Comparison of ENCODE assay signal across 8 cellular contexts in genomic region chr6:75204222-75204958, GRCh38. TPM values are rescaled to one million over a fixed set of nuclear protein-coding genes. Genes with fewer than 3 reads are reported as not detected.
DNase-seq lines count a peak whose midpoint lies in the region; ATAC-seq, FAIRE-seq and TF ChIP-seq lines count a peak whose summit lies in the region.

No MANE protein-coding gene starts in this region.

- H3K36me3 ChIP-seq in ES-I3 (ENCODE audit: insufficient read depth, low read length): no peaks in the 10 kb centered on the region
- H3K36me3 ChIP-seq in colonic mucosa: no peaks in the 10 kb centered on the region
- no peaks in the 10 kb centered on the region for H3K36me3 ChIP-seq in skeletal muscle satellite cell (ENCODE audit: insufficient read depth, low read length)

- intact Hi-C loops in colonic mucosa (cut with DNase I): loop anchor here (5.0 kb wide), 1 partner anchor 452 kb away; no protein-coding TSS in a partner anchor

- DNase-seq in LHCN-M2 (ENCODE audit: low read depth) (peak; percentile 92), SK-N-DZ (ENCODE audit: low spot score) (peak; percentile 72), colonic mucosa (peak; percentile 66), cortex of kidney (lab: John Stamatoyannopoulos, UW) (no peak)

- peak; percentile 46 for TF ChIP-seq CTCF in colonic mucosa (IDR thresholded peaks at IDR 0.05)

- 0 out of 2 replicates have a peak, but pooled peaks cover 6% of the 10 kb centered on the region for H3K4me1 ChIP-seq in ES-I3 (ENCODE audit: insufficient read depth, low read length)
- peaks cover 5% of the 10 kb centered on the region for H3K4me1 ChIP-seq in colonic mucosa
- peaks cover 23% of the 10 kb centered on the region for H3K4me1 ChIP-seq in skeletal muscle satellite cell (ENCODE audit: control insufficient read depth, insufficient read depth, low read length)

- FAIRE-seq in islet of Langerhans (lab: Jason Lieb, UNC): peak; percentile 17

- peak overlapping the region; percentile 43 for H3K27ac ChIP-seq in colonic mucosa

- ATAC-seq in HG03025 (IDR thresholded peaks at IDR 0.05; ENCODE audit: low FRiP score, unreplicated experiment): no peak

- H3K9ac ChIP-seq in ES-I3 (ENCODE audit: low read depth, low read length): peak overlapping the region; percentile 75
- H3K9ac ChIP-seq in colonic mucosa (ENCODE audit: low read depth in 2 of 2, low read length in 2 of 2): peak overlapping the region; percentile 47 to 52
- peak overlapping the region; percentile 97 for H3K9ac ChIP-seq in skeletal muscle satellite cell (ENCODE audit: low read depth, low read length)

- peak overlapping the region; percentile 31 for H3K4me3 ChIP-seq in colonic mucosa
- H3K4me3 ChIP-seq in skeletal muscle satellite cell (ENCODE audit: low read length): peak overlapping the region; percentile 98

- H3K9me3 ChIP-seq in ES-I3 (ENCODE audit: control insufficient read depth, insufficient read depth, low read length) (no peaks in the 10 kb centered on the region), colonic mucosa (no peaks in the 10 kb centered on the region), skeletal muscle satellite cell (replicated peaks; ENCODE audit: low read length) (no peaks in the 10 kb centered on the region)

- H3K27me3 ChIP-seq in colonic mucosa: peaks cover 54% of the 10 kb centered on the region
- no peaks in the 10 kb centered on the region for H3K27me3 ChIP-seq in skeletal muscle satellite cell (ENCODE audit: control insufficient read depth, insufficient read depth, low read length)

- H3K4me2 ChIP-seq in skeletal muscle satellite cell (ENCODE audit: low read length): peak overlapping the region; percentile 89

RNA-seq across cellular contexts. Expression of gene COL12A1, which starts 1.5 kb away (rescaled TPM):
- total RNA-seq in LHCN-M2 (2014; rRNA removed) (29.0 and 31.5 TPM in 2 replicates), colonic mucosa (10 to 100 TPM in 1 of 2 donors, 1 to 10 TPM in 1; 3.6 to 20.2 TPM)
- polyA plus RNA-seq in LHCN-M2 (2012): 23.4 TPM
- 0.05 TPM in 1 of 2 replicates, not detected in the other for polyA plus RNA-seq in SK-N-DZ (2014; cell fraction: cytosol; rRNA removed)
- polyA plus RNA-seq in SK-N-DZ (2014; cell fraction: nucleus; rRNA removed): 0.01 and 0.11 TPM in 2 replicates
- total RNA-seq in skeletal muscle satellite cell (2012; rRNA removed): 62.7 and 81.9 TPM in 2 replicates

RNA-seq across cellular contexts. Expression of gene COX7A2, which starts 39.2 kb away (rescaled TPM):
- total RNA-seq in LHCN-M2 (2014; rRNA removed) (505 and 1,196 TPM in 2 replicates), colonic mucosa (100 to 1,000 TPM; 795 to 814 TPM)
- 729 TPM for polyA plus RNA-seq in LHCN-M2 (2012)
- polyA plus RNA-seq in SK-N-DZ (2014; cell fraction: cytosol; rRNA removed): 4,889 and 5,791 TPM in 2 replicates
- polyA plus RNA-seq in SK-N-DZ (2014; cell fraction: nucleus; rRNA removed): 1,566 and 3,018 TPM in 2 replicates
- total RNA-seq in skeletal muscle satellite cell (2012; rRNA removed): 241 and 274 TPM in 2 replicates
